25 cellular contexts compared by ENCODE assay signal in the genomic region with DNA sequence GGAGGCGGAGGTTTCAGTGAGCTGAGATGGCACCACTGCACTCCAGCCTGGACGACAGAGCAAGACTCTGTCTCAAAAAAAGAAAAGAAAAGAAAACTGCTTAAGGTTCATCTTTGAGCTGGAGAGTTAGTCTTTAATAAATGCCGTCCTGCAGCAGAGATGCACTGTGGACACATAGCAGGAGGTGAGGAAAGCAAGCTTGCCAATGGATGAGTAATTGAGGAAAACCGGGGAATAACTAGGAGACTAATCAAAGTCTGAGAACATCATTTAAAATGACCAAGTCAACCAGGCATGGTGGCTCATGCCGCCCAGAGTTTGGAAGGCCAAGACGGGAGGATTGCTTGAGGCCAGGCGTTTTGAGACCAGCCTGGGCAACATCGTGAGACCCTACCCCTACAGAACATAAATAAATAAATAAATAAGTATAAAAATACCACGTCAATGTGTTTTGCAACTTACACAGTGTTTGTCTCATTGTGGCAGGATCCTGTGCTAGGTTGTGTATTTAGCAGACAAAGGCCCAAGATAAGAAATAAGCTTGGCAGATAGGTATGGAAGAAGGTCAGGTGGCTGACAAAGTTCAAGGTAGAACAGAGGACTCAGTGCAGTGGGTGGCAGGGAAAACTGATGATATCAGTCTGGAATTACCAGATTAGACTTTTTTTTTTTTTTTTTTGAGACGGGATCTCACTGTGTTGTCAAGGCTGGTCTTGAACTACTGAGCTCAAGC.
"Had no signal": no experiment of that assay in that cellular context is flagged by ENCODE, and none has a peak within 500 bp of the region (broad histone marks: within the 10 kb centered on the region; RNA-seq: fewer than 3 reads in every experiment).

No MANE protein-coding gene starts in this region.

- H3K27me3 ChIP-seq: neural progenitor cell, neutrophil, stomach, testis, thyroid gland, transverse colon, upper lobe of left lung, vagina had no signal

- H3K27ac ChIP-seq: lower lobe of right lung, neural progenitor cell, neutrophil, parathyroid adenoma, psoas muscle, skin epidermis, stomach, testis, thyroid gland, transverse colon, upper lobe of left lung, vagina had no signal

- H3K4me3 ChIP-seq: lower lobe of right lung, neural progenitor cell, psoas muscle, skin epidermis, stomach, testis, thyroid gland, transverse colon, upper lobe of left lung, vagina had no signal

- H3K9ac ChIP-seq: neural progenitor cell, parathyroid adenoma had no signal

- DNase-seq: islet precursor cell; left ventricle myocardium superior; lower lobe of right lung; mammary epithelial cell; mesenchymal stem cell; naive thymus-derived CD8-positive, alpha-beta T cell; occipital lobe; psoas muscle; stimulated activated CD4-positive, alpha-beta T cell treated with anti-CD3 and anti-CD28 coated beads, Interleukin-12 subunit alpha, Interleukin-12 subunit beta, amount 100 ng/mL, for 4 hours; stimulated activated CD4-positive, alpha-beta T cell treated with anti-CD3 and anti-CD28 coated beads, Interleukin-15, amount 100 ng/mL, for 24 hours; stimulated activated CD4-positive, alpha-beta T cell treated with anti-CD3 and anti-CD28 coated beads, Interleukin-2, amount 100 ng/mL, for 24 hours; stimulated activated CD4-positive, alpha-beta T cell treated with anti-CD3 and anti-CD28 coated beads, Interleukin-4, amount 100 ng/mL, for 1 hour; stimulated activated naive B cell treated with anti-CD40 and anti-IgM and Interleukin-4, amounts not matched to agents 10 μg/mL and 1 μg/mL and 100 μg/mL, for 72 hours; stimulated activated naive CD8-positive, alpha-beta T cell treated with anti-CD3 and anti-CD28 coated beads, Interleukin-15, Interleukin-2, amounts not matched to agents 100 U/mL and 50 U/mL, for 24 hours; stomach; testis; thyroid gland; transverse colon; upper lobe of left lung had no signal

- H3K9me3 ChIP-seq: lower lobe of right lung, neutrophil, psoas muscle, stomach, testis, thyroid gland, transverse colon, upper lobe of left lung, vagina had no signal

- H3K4me1 ChIP-seq: lower lobe of right lung, neural progenitor cell, parathyroid adenoma, psoas muscle, stomach, testis, thyroid gland, transverse colon, upper lobe of left lung, vagina had no signal

- ATAC-seq: left ventricle myocardium superior; lower lobe of right lung; naive thymus-derived CD8-positive, alpha-beta T cell; psoas muscle; sciatic nerve; stimulated activated naive B cell treated with anti-CD40 and anti-IgM and Interleukin-4, amounts not matched to agents 10 μg/mL and 1 μg/mL and 100 μg/mL, for 72 hours; stimulated activated naive CD8-positive, alpha-beta T cell treated with anti-CD3 and anti-CD28 coated beads, Interleukin-15, Interleukin-2, amounts not matched to agents 100 U/mL and 50 U/mL, for 24 hours had no signal

- H3K36me3 ChIP-seq: lower lobe of right lung, neural progenitor cell, neutrophil, stomach, thyroid gland, transverse colon, upper lobe of left lung, vagina had no signal
